9 cellular contexts compared by ENCODE assay signal in the genomic region with DNA sequence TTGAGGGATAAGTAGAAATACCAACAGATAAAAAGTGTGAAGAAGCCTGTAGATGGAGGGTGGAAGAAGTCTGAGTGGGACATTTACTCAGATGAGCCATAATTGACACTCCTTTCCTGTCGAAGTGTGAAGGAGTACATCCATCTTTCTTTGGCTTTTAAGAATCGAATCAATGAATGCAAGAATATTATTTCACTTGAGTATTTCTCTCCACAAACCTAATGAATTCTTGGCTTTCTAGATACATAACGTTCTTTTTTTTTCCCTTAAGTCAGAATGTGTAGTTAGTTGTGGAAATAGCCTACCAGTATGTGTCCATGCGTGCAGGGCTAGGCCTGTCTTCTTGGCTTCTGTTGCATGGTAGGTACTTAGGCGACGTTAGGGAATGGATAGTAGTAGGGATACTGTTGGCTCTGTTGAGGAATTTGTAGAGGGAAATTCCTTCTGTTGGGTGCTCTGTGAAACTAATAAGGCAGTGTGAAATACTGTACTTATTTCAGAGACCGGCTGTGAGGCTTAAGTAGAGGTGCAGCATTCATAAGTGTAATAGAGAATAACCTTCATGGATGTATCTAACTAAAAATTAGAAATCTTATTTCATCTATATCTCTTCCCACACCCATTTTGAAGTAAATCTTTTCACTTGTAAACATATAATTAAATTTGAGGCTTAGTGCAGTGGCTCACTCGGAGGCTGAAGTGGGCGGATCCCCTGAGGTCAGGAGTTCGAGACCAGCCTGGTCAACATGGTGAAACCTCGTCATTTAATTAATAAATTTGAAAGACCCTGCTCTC. TPM values are rescaled to one million over a fixed set of nuclear protein-coding genes. Genes with fewer than 3 reads are reported as not detected.
DNase-seq lines count a peak whose midpoint lies in the region; ATAC-seq and TF ChIP-seq lines count a peak whose summit lies in the region.
"Had no signal": no experiment of that assay in that cellular context is flagged by ENCODE, and none has a peak within 500 bp of the region (broad histone marks: within the 10 kb centered on the region; RNA-seq: fewer than 3 reads in every experiment).

No MANE protein-coding gene starts in this region.

- WGBS in prostate gland, result 58% methylated on average over 11 of the region's 11 CpGs

- intact Hi-C loops in prostate gland (cut with DNase I), result loop anchor here (2.0 kb wide), 1 partner anchor 25 kb away; the partner anchor contains the start of gene RGL2

- TF ChIP-seq CTCF in GM12865 (IDR thresholded peaks at IDR 0.05; ENCODE audit: insufficient read depth, low read depth, low read length, missing control alignments), result no peak
- TF ChIP-seq CTCF in Peyer's patch (IDR thresholded peaks at IDR 0.05), result no peak
- no peak for TF ChIP-seq CTCF in epithelial cell of proximal tubule (conservative IDR thresholded peaks at IDR 0.05; ENCODE audit: low read depth, low read length)
- TF ChIP-seq CTCF in prostate gland (IDR thresholded peaks at IDR 0.05), result no peak

- no peak for ATAC-seq in HG03442 (IDR thresholded peaks at IDR 0.05; ENCODE audit: unreplicated experiment)
- ATAC-seq in GM18519 (IDR thresholded peaks at IDR 0.05; ENCODE audit: low FRiP score, unreplicated experiment), result no peak

- H3K9me3 ChIP-seq in Peyer's patch, result no peaks in the 10 kb centered on the region
- no peaks in the 10 kb centered on the region for H3K9me3 ChIP-seq in prostate gland

- TF ChIP-seq POLR2A in Peyer's patch (IDR thresholded peaks at IDR 0.05), result no peak
- TF ChIP-seq POLR2A in prostate gland (IDR thresholded peaks at IDR 0.05), result no peak

- H3K4me1 ChIP-seq in Peyer's patch, result peaks cover 0 to 66% (median 20%) of the 10 kb centered on the region in 4 donors
- H3K4me1 ChIP-seq in prostate gland (replicated peaks), result peaks cover 28% of the 10 kb centered on the region

- H3K4me3 ChIP-seq in GM12865 (ENCODE audit: low read depth, low read length) (peak overlapping the region; percentile 90), Peyer's patch (peak overlapping the region in 3 of 4 donors; percentile 69 to 77 (median 70)), epithelial cell of proximal tubule (ENCODE audit: low read depth, low read length) (peak overlapping the region; percentile 95), prostate gland (peak overlapping the region; percentile 65 to 91)

- DNase-seq in GM12865 (ENCODE audit: low read depth) (no peak), Peyer's patch (no peak), epithelial cell of proximal tubule (ENCODE audit: low read depth) (no peak), prostate gland (ENCODE audit: low spot score) (no peak), retina (no peak), mucosa of gallbladder (ENCODE audit: low spot score) (no peak)
- DNase-seq: SW 1271 had no signal

- H3K36me3 ChIP-seq in Peyer's patch (peaks cover 0 to 38% (median 0%) of the 10 kb centered on the region in 3 donors), prostate gland (peaks cover 0 to under 1% of the 10 kb centered on the region in 2 donors)

- H3K27ac ChIP-seq in Peyer's patch (peak overlapping the region in 3 of 4 donors; percentile 83 to 95 (median 90)), prostate gland (peak overlapping the region in 1 of 2 donors; percentile 93)

- H3K27me3 ChIP-seq in Peyer's patch (no peaks in the 10 kb centered on the region), prostate gland (replicated peaks; ENCODE audit: insufficient read depth) (no peaks in the 10 kb centered on the region)

RNA-seq across cellular contexts. Expression of gene RPS18, which starts 1.5 kb away (rescaled TPM):
- total RNA-seq in Peyer's patch (1,000 to 10,000 TPM in 2 of 4 donors, 100 to 1,000 TPM in 2; 697 to 1,875 (median 903) TPM), epithelial cell of proximal tubule (2,737 and 3,799 TPM in 2 replicates), prostate gland (1,000 to 10,000 TPM; 1,990 to 4,594 TPM), mucosa of gallbladder (1,438 TPM)

RNA-seq across cellular contexts. Expression of gene VPS52, which starts 1.6 kb away (rescaled TPM):
- 100 to 1,000 TPM in 2 of 4 donors, 10 to 100 TPM in 2; 56.7 to 132 (median 95.8) TPM for total RNA-seq in Peyer's patch
- total RNA-seq in epithelial cell of proximal tubule, result 33.9 and 42.8 TPM in 2 replicates
- 10 to 100 TPM; 42.2 to 55.0 TPM for total RNA-seq in prostate gland
- 62.5 TPM for total RNA-seq in mucosa of gallbladder

RNA-seq across cellular contexts. Expression of gene B3GALT4, which starts 3.6 kb away (rescaled TPM):
- total RNA-seq in Peyer's patch, result 10 to 100 TPM in 3 of 4 donors, 1 to 10 TPM in 1; 8.3 to 33.1 (median 28.5) TPM
- total RNA-seq in epithelial cell of proximal tubule, result 4.6 and 7.0 TPM in 2 replicates
- total RNA-seq in prostate gland, result 10 to 100 TPM; 15.8 to 21.4 TPM
- total RNA-seq in mucosa of gallbladder, result 25.4 TPM

RNA-seq across cellular contexts. Expression of gene WDR46, which starts 15.7 kb away (rescaled TPM):
- total RNA-seq in Peyer's patch (100 to 1,000 TPM in 1 of 4 donors, 10 to 100 TPM in 3; 22.1 to 102 (median 34.3) TPM), epithelial cell of proximal tubule (67.9 and 116 TPM in 2 replicates), prostate gland (10 to 100 TPM; 41.3 to 47.2 TPM), mucosa of gallbladder (37.7 TPM)

RNA-seq across cellular contexts. Expression of gene PFDN6, which starts 16.1 kb away (rescaled TPM):
- 10 to 100 TPM; 12.4 to 24.8 (median 14.4) TPM for total RNA-seq in Peyer's patch
- 55.8 and 69.3 TPM in 2 replicates for total RNA-seq in epithelial cell of proximal tubule
- total RNA-seq in prostate gland, result 10 to 100 TPM; 24.1 to 59.7 TPM
- total RNA-seq in mucosa of gallbladder, result 38.6 TPM
